Comparison of ENCODE assay signal across 32 cellular contexts in genomic region chr10:89362928-89363327, GRCh38. TPM values are rescaled to one million over a fixed set of nuclear protein-coding genes. Genes with fewer than 3 reads are reported as not detected.
"Had no signal": no experiment of that assay in that cellular context is flagged by ENCODE, and none has a peak within 500 bp of the region (broad histone marks: within the 10 kb centered on the region; RNA-seq: fewer than 3 reads in every experiment).

No MANE protein-coding gene starts in this region.

- H3K36me3 ChIP-seq: brain microvascular endothelial cell, esophagus muscularis mucosa, gastroesophageal sphincter had no signal

- DNase-seq: activated CD4-positive, alpha-beta T cell treated with anti-CD3 and anti-CD28 coated beads for 48 hours; activated CD4-positive, alpha-beta T cell treated with anti-CD3 and anti-CD28 coated beads, Interleukin-2, amount 50 U/mL, for 1 hour; activated CD4-positive, alpha-beta T cell treated with anti-CD3 and anti-CD28 coated beads, Interleukin-2, amount 50 U/mL, for 48 hours; activated CD8-positive, alpha-beta memory T cell treated with anti-CD3 and anti-CD28 coated beads for 24 hours; activated CD8-positive, alpha-beta T cell treated with anti-CD3 and anti-CD28 coated beads for 36 hours; activated effector memory CD4-positive, alpha-beta T cell treated with Interleukin-2 at 50 U/mL for 16 hours; activated gamma-delta T cell treated with Interleukin-2 at 50 U/mL for 16 hours; activated naive CD4-positive, alpha-beta T cell treated with anti-CD3 and anti-CD28 coated beads, Interleukin-2, amount 50 U/mL, for 16 hours; activated naive CD4-positive, alpha-beta T cell treated with Interleukin-2 at 50 U/mL for 16 hours; activated T-cell treated with anti-CD3 and anti-CD28 coated beads, Interleukin-2, amount 50 U/mL, for 4 hours; amniotic stem cell; anterior cingulate cortex; brain microvascular endothelial cell; dorsolateral prefrontal cortex; effector memory CD4-positive, alpha-beta T cell; endodermal cell; foreskin melanocyte; head of caudate nucleus; T-helper 1 cell; T-helper 17 cell; T1000 had no signal

- H3K9me3 ChIP-seq: esophagus muscularis mucosa, gastroesophageal sphincter had no signal

- H3K27me3 ChIP-seq: brain microvascular endothelial cell, dorsolateral prefrontal cortex, esophagus muscularis mucosa, gastroesophageal sphincter had no signal

- H3K27ac ChIP-seq: brain microvascular endothelial cell, coronary artery, dorsolateral prefrontal cortex, esophagus muscularis mucosa, gastroesophageal sphincter, VCaP had no signal

- H3K4me3 ChIP-seq: coronary artery, dorsolateral prefrontal cortex, esophagus muscularis mucosa, gastroesophageal sphincter had no signal

RNA-seq across cellular contexts. Expression of gene IFIT1B, which starts 14.9 kb away (rescaled TPM):
- total RNA-seq: activated CD8-positive, alpha-beta T cell treated with anti-CD3 and anti-CD28 coated beads for 36 hours; activated T-cell treated with anti-CD3 and anti-CD28 coated beads, Interleukin-2, amount 50 U/mL, for 4 hours; activated T-helper 17 cell treated with anti-CD3 and anti-CD28 coated beads, Interleukin-2, amount 50 U/mL, for 72 hours; astrocyte; bronchial epithelial cell; endodermal cell; epithelial cell of proximal tubule; gastroesophageal sphincter; glomerular endothelial cell; T-helper 17 cell; WTC11 had no signal
- polyA plus RNA-seq: adipose tissue had no signal
